29 cellular contexts compared by ENCODE assay signal in the genomic region with DNA sequence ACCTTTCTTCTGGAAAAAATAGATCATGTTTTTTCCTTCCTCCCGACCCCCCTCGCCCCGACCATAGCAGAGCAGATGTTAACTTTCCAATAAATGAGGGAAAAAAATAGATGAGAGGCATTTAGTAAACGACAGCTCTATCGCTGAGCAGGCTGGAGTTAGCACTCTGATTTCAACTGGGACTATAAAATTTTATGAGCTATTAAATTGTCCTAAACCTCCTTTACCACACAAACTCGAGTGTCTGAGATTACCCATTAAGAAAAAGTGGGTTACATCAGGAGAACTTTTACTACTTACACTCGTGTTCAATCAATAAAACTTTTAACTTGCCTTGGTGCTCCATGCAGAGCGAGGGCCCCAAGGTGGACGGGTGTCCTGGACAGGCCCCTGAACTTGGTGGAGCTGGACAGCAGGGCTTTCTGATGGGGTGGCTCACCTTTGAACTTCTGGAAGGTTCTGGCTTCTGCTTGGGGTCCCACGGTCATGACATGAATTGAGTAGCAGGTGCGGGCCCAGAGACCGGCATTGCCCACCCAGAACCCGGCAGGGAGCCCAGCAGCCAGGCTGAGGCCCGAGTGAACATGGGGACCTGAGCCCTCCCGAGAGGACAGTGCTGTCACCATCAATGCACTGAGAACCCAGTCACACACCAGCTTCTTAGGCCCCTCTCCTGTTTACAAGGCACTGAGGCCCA. TPM values are rescaled to one million over a fixed set of nuclear protein-coding genes. Genes with fewer than 3 reads are reported as not detected.
DNase-seq lines count a peak whose midpoint lies in the region; ATAC-seq and TF ChIP-seq lines count a peak whose summit lies in the region.
"Had no signal": no experiment of that assay in that cellular context is flagged by ENCODE, and none has a peak within 500 bp of the region (broad histone marks: within the 10 kb centered on the region; RNA-seq: fewer than 3 reads in every experiment).

No MANE protein-coding gene starts in this region.

- no peaks in the 10 kb centered on the region for H3K79me2 ChIP-seq in OCI-LY1 (ENCODE audit: insufficient read depth, low read length)

- 45% methylated on average over 9 of the region's 15 CpGs for WGBS in right lobe of liver (ENCODE audit: insufficient coverage, low coverage, low lambda C conversion rate, missing lambda C conversion rate)
- WGBS in psoas muscle, 3 donors, result 86 to 90% (median 87%) methylated on average over 15 of the region's 15 CpGs

- H3K9me3 ChIP-seq in OCI-LY1 (ENCODE audit: low read length) (no peaks in the 10 kb centered on the region), right lobe of liver (no peaks in the 10 kb centered on the region), psoas muscle (no peaks in the 10 kb centered on the region)
- H3K9me3 ChIP-seq: ascending aorta, SJSA1, thyroid gland had no signal

- peaks cover 4% of the 10 kb centered on the region; the same call in 1 of the 2 replicates for H3F3A ChIP-seq in OCI-LY1 (ENCODE audit: insufficient read depth, low read length)

- TF ChIP-seq CTCF in OCI-LY1 (IDR thresholded peaks at IDR 0.05; ENCODE audit: low read length), result no peak
- no peak for TF ChIP-seq CTCF in right lobe of liver (IDR thresholded peaks at IDR 0.05)
- TF ChIP-seq CTCF in psoas muscle (IDR thresholded peaks at IDR 0.05), result no peak

- H3K4me3 ChIP-seq in OCI-LY1 (ENCODE audit: low read depth, low read length, poor library complexity, severe bottlenecking) (no peak overlapping the region), right lobe of liver (no peak overlapping the region), psoas muscle (no peak overlapping the region)
- H3K4me3 ChIP-seq: ascending aorta, GM23248, SJSA1, thyroid gland had no signal

- H2AFZ ChIP-seq in OCI-LY1 (ENCODE audit: low read length), result no peak overlapping the region
- H2AFZ ChIP-seq: GM23248 had no signal

- H3K9me2 ChIP-seq in OCI-LY1 (ENCODE audit: low read depth, low read length), result no peaks in the 10 kb centered on the region

- H3K27ac ChIP-seq in OCI-LY1 (ENCODE audit: low read depth, low read length, poor library complexity, severe bottlenecking) (peak overlapping the region; percentile 23), right lobe of liver (peak overlapping the region; percentile 12 to 100 (median 57)), psoas muscle (no peak overlapping the region)
- H3K27ac ChIP-seq: ascending aorta, epithelial cell of prostate, GM23248, SJSA1, thyroid gland had no signal

- no peak overlapping the region for H3K4me2 ChIP-seq in OCI-LY1 (ENCODE audit: low read length)

- no peak for ATAC-seq in right lobe of liver
- ATAC-seq in psoas muscle, result no peak
- no peak for ATAC-seq in HG03025 (IDR thresholded peaks at IDR 0.05; ENCODE audit: low FRiP score, unreplicated experiment)
- ATAC-seq: left ventricle myocardium superior, natural killer cell had no signal

- H3K36me3 ChIP-seq in OCI-LY1 (ENCODE audit: insufficient read depth, low read length), result no peaks in the 10 kb centered on the region
- H3K36me3 ChIP-seq in right lobe of liver, result no peaks in the 10 kb centered on the region
- H3K36me3 ChIP-seq in psoas muscle (ENCODE audit: insufficient read depth in 1 of 2, low read depth in 1 of 2), result no peaks in the 10 kb centered on the region
- H3K36me3 ChIP-seq: ascending aorta, SJSA1, thyroid gland had no signal

- H4K20me1 ChIP-seq in OCI-LY1 (ENCODE audit: insufficient read depth, low read length), result no peaks in the 10 kb centered on the region

- no peak for TF ChIP-seq POLR2A in right lobe of liver (IDR thresholded peaks at IDR 0.05)

- H3K27me3 ChIP-seq in OCI-LY1 (ENCODE audit: insufficient read depth, low read length) (peaks cover 3% of the 10 kb centered on the region; the same call in 1 of the 2 replicates), right lobe of liver (no peaks in the 10 kb centered on the region), psoas muscle (ENCODE audit: insufficient read depth in 3 of 3, low read length in 2 of 3) (no peaks in the 10 kb centered on the region)
- H3K27me3 ChIP-seq: ascending aorta, SJSA1, thyroid gland had no signal

- H3K9ac ChIP-seq in OCI-LY1 (ENCODE audit: low read length), result no peak overlapping the region
- H3K9ac ChIP-seq: GM23248 had no signal

- H3K4me1 ChIP-seq in OCI-LY1 (ENCODE audit: insufficient read depth, low read length, severe bottlenecking) (peaks cover 41% of the 10 kb centered on the region), right lobe of liver (peaks cover 0 to 87% (median 19%) of the 10 kb centered on the region in 4 donors), psoas muscle (no peaks in the 10 kb centered on the region)
- H3K4me1 ChIP-seq: ascending aorta had no signal

- DNase-seq in DMS79 (lab: John Stamatoyannopoulos, UW) (peak; percentile 63), right lobe of liver (peak; percentile 19 to 51 (median 40)), psoas muscle (peak; percentile 6 to 28), mesenteric fat pad (ENCODE audit: low spot score) (no peak), SW 1271 (lab: John Stamatoyannopoulos, UW) (no peak)
- DNase-seq in stimulated activated CD4-positive, alpha-beta T cell treated with anti-CD3 and anti-CD28 coated beads, Interleukin-4, amount 100 ng/mL, for 24 hours, result no peak
- DNase-seq: ACHN; activated B cell treated with CpG ODN at 0.5 μM for 24 hours; activated effector memory CD4-positive, alpha-beta T cell treated with anti-CD3 and anti-CD28 coated beads, Interleukin-2, amount 50 U/mL, for 16 hours; activated naive CD8-positive, alpha-beta T cell treated with anti-CD3 and anti-CD28 coated beads, Interleukin-2, amount 10 ng/mL, durations not matched to agents 7 days and 5 days; activated T-cell treated with anti-CD3 and anti-CD28 coated beads, Interleukin-2, amount 50 U/mL, for 24 hours; C1 segment of cervical spinal cord; GM23248; left ventricle myocardium superior; natural killer cell; NCI-H1092 treated with DMSO at 0.1 percent for 48 hours; NCI-H1694 treated with DMSO at 0.1 percent for 48 hours; stimulated activated CD4-positive, alpha-beta T cell treated with anti-CD3 and anti-CD28 coated beads, Interleukin-12 subunit alpha, Interleukin-12 subunit beta, amount 100 ng/mL, for 4 hours; stimulated activated CD4-positive, alpha-beta T cell treated with anti-CD3 and anti-CD28 coated beads, Interleukin-2, amount 100 ng/mL, for 48 hours had no signal

- intact Hi-C loops in right lobe of liver (cut with DNase I) (no loop called here), psoas muscle (cut with DNase I) (no loop called here)

RNA-seq across cellular contexts. Expression of a gene that starts 59.9 kb away (rescaled TPM):
- total RNA-seq in right lobe of liver, result 10 to 100 TPM in 4 of 6 experiments, not detected in 2; 17.4 to 91.1 (median 42.6) TPM
- 100 to 1,000 TPM in 2 of 4 donors, 10 to 100 TPM in 2; 13.1 to 120 (median 74.0) TPM for total RNA-seq in psoas muscle
- polyA plus RNA-seq in psoas muscle, result not detected
- 255 TPM for total RNA-seq in mesenteric fat pad
- total RNA-seq: ascending aorta, G401, GM23248, mononuclear cell, NCI-H460, RPMI7951, SJSA1, thyroid gland had no signal
- polyA plus RNA-seq: GM23248 had no signal

Comparison
In these comparisons a context has a peak if more than half of its experiments do, and no peak if none do; other contexts are left out.
1. DNase-seq: peak in DMS79 (single experiment), right lobe of liver (3 of 3) and psoas muscle (2 of 2); none in mesenteric fat pad (single experiment), stimulated activated CD4-positive, alpha-beta T cell treated with anti-CD3 and anti-CD28 coated beads, Interleukin-4, amount 100 ng/mL, for 24 hours (single experiment) and SW 1271 (0 of 2).